ENCODE assay signal across 12 cellular contexts in the genomic region with DNA sequence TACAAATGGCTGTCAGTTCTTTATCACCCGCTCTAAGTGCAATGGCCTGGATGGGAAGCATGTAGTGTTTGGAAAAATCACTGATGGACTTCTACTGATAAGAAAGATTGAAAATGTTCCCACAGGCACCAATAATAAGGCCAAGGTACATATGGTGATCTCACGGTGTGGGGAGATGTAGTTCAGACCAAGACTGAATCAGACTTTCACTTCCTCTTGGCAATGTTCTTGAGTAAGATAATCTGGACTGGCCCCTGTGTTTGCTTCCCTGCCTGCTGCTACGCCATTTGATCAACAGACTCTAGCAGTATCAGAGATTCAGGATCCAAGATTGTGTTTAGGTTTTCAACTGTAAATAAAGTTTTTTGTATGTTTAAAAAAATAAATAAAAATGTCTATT.
A peak's percentile ranks its signal among the peaks of the same experiment; 100 is the strongest.
DNase-seq lines count a peak whose midpoint lies in the region; ATAC-seq, FAIRE-seq and TF ChIP-seq lines count a peak whose summit lies in the region.
"Had no signal": no experiment of that assay in that cellular context is flagged by ENCODE, and none has a peak within 500 bp of the region (broad histone marks: within the 10 kb centered on the region; RNA-seq: fewer than 3 reads in every experiment).

No MANE protein-coding gene starts in this region.

- no peak overlapping the region for H2AFZ ChIP-seq in endothelial cell of umbilical vein (ENCODE audit: low read depth, low read length)

- H3K27ac Mint-ChIP-seq in activated CD4-positive, alpha-beta memory T cell treated with anti-CD3 and anti-CD28 coated beads, Interleukin-2, amount 10 ng/mL, durations not matched to agents 7 days and 5 days = no peak overlapping the region
- H3K27ac Mint-ChIP-seq: dendritic cell treated with granulocyte-macrophage colony-stimulating factor and Interleukin-4, amounts not matched to agents 40 ng/mL and 50 ng/mL, for 4 days had no signal

- no peaks in the 10 kb centered on the region for H3K79me2 ChIP-seq in endothelial cell of umbilical vein (ENCODE audit: control insufficient read depth, insufficient read depth, low read length)

- CTCF ChIA-PET in endothelial cell of umbilical vein (lab: Charles Lee) = no interaction called here
- CTCF ChIA-PET in activated CD4-positive, alpha-beta memory T cell treated with anti-CD3 and anti-CD28 coated beads, Interleukin-2, amount 10 ng/mL, durations not matched to agents 7 days and 5 days (lab: Charles Lee) = no interaction called here

- dilution Hi-C loops in endothelial cell of umbilical vein (cut with MboI; ENCODE audit: extremely low pct_ligation_motif_present, low sequenced_read_pairs) = no loop called here

- H3K4me1 ChIP-seq in endothelial cell of umbilical vein (ENCODE audit: control insufficient read depth, extremely low read depth, insufficient read depth, low read length) (no peaks in the 10 kb centered on the region), upper lobe of left lung (no peaks in the 10 kb centered on the region), spleen (no peaks in the 10 kb centered on the region)

- H3K9ac ChIP-seq in endothelial cell of umbilical vein (replicated peaks; ENCODE audit: extremely low read depth, insufficient read depth, low read length) = no peak overlapping the region

- H3K36me3 Mint-ChIP-seq in activated CD4-positive, alpha-beta memory T cell treated with anti-CD3 and anti-CD28 coated beads, Interleukin-2, amount 10 ng/mL, durations not matched to agents 7 days and 5 days (ENCODE audit: low read depth) = no peaks in the 10 kb centered on the region

- intact Hi-C loops in endothelial cell of umbilical vein (cut with micrococcal nuclease) (no loop called here), spleen (cut with DNase I; ENCODE audit: low total_unique reads) (no loop called here)

- DNase-seq in endothelial cell of umbilical vein (ENCODE audit: low read depth, low spot score) = peak; percentile 38
- no peak for DNase-seq in activated CD4-positive, alpha-beta memory T cell treated with anti-CD3 and anti-CD28 coated beads, Interleukin-2, amount 10 ng/mL, durations not matched to agents 7 days and 5 days
- no peak for DNase-seq in NCI-H2196 (lab: John Stamatoyannopoulos, UW; ENCODE audit: unreplicated experiment)
- no peak for DNase-seq in upper lobe of left lung
- no peak for DNase-seq in spleen
- DNase-seq: NCI-H187 treated with DMSO at 0.1 percent for 48 hours had no signal

- no peaks in the 10 kb centered on the region for H3K4me1 Mint-ChIP-seq in activated CD4-positive, alpha-beta memory T cell treated with anti-CD3 and anti-CD28 coated beads, Interleukin-2, amount 10 ng/mL, durations not matched to agents 7 days and 5 days

- FAIRE-seq in endothelial cell of umbilical vein (lab: Jason Lieb, UNC) = peak; percentile 38
- FAIRE-seq: H54 had no signal

- no peak overlapping the region for H3K4me2 ChIP-seq in endothelial cell of umbilical vein (ENCODE audit: insufficient read depth, low read length)

- BruUV-seq in endothelial cell of umbilical vein (replicated peaks; lab: Mats Ljungman, UMichigan) = no TSS peak

- WGBS in upper lobe of left lung, 2 donors = 68 to 79% methylated on average over 2 to 3 of the region's 3 CpGs
- WGBS in spleen, 5 donors = 70 to 75% (median 72%) methylated on average over 2 to 3 of the region's 3 CpGs

- TF ChIP-seq POLR2A in endothelial cell of umbilical vein (IDR thresholded peaks at IDR 0.05; ENCODE audit: low read depth, low read length) (no peak), upper lobe of left lung (IDR thresholded peaks at IDR 0.05) (no peak), spleen (IDR thresholded peaks at IDR 0.05) (no peak)

- H4K20me1 ChIP-seq in endothelial cell of umbilical vein (replicated peaks; ENCODE audit: control insufficient read depth, extremely low read depth, insufficient read depth, low read length) = no peaks in the 10 kb centered on the region

- H3K27ac ChIP-seq in endothelial cell of umbilical vein (ENCODE audit: insufficient read depth, low read depth, low read length) (no peak overlapping the region), upper lobe of left lung (no peak overlapping the region), spleen (no peak overlapping the region)

- TF ChIP-seq EP300 in upper lobe of left lung (IDR thresholded peaks at IDR 0.05) = no peak

- no peaks in the 10 kb centered on the region for H3K9me3 Mint-ChIP-seq in activated CD4-positive, alpha-beta memory T cell treated with anti-CD3 and anti-CD28 coated beads, Interleukin-2, amount 10 ng/mL, durations not matched to agents 7 days and 5 days
- H3K9me3 Mint-ChIP-seq: dendritic cell treated with granulocyte-macrophage colony-stimulating factor and Interleukin-4, amounts not matched to agents 40 ng/mL and 50 ng/mL, for 4 days had no signal

- no peaks in the 10 kb centered on the region for H3K9me1 ChIP-seq in endothelial cell of umbilical vein (replicated peaks; ENCODE audit: control insufficient read depth, extremely low read depth, insufficient read depth, low read length)

- H3K27me3 ChIP-seq in endothelial cell of umbilical vein (ENCODE audit: control insufficient read depth in 2 of 2, insufficient read depth in 2 of 2, low read length in 2 of 2) (no peaks in the 10 kb centered on the region), upper lobe of left lung (no peaks in the 10 kb centered on the region), spleen (replicated peaks in 1 of 7) (no peaks in the 10 kb centered on the region)

- POLR2A ChIA-PET in endothelial cell of umbilical vein (lab: Charles Lee) = no interaction called here
- POLR2A ChIA-PET in activated CD4-positive, alpha-beta memory T cell treated with anti-CD3 and anti-CD28 coated beads, Interleukin-2, amount 10 ng/mL, durations not matched to agents 7 days and 5 days (lab: Charles Lee) = no interaction called here

- H3K4me3 ChIP-seq in endothelial cell of umbilical vein (replicated peaks in 1 of 3; ENCODE audit: insufficient read depth in 1 of 3, low read depth in 1 of 3, low read length in 3 of 3) = no peak overlapping the region
- H3K4me3 ChIP-seq in upper lobe of left lung = no peak overlapping the region
- no peak overlapping the region for H3K4me3 ChIP-seq in spleen

- ATAC-seq in GM18867 (IDR thresholded peaks at IDR 0.05; ENCODE audit: unreplicated experiment) = peak; percentile 99
- peak; percentile 98 for ATAC-seq in HG02571 (IDR thresholded peaks at IDR 0.05; ENCODE audit: unreplicated experiment)
- peak; percentile 89 for ATAC-seq in HG03457 (IDR thresholded peaks at IDR 0.05; ENCODE audit: unreplicated experiment)
- no peak for ATAC-seq in upper lobe of left lung (ENCODE audit: low FRiP score in 2 of 2)
- ATAC-seq: SK-N-SH treated with all-trans-retinoic acid at 6 μM for 48 hours had no signal

- H3K36me3 ChIP-seq in endothelial cell of umbilical vein (ENCODE audit: control insufficient read depth in 2 of 2, extremely low read depth in 1 of 2, insufficient read depth in 2 of 2, low read length in 2 of 2) (no peaks in the 10 kb centered on the region), upper lobe of left lung (no peaks in the 10 kb centered on the region), spleen (no peaks in the 10 kb centered on the region)

- no peak for TF ChIP-seq CTCF in endothelial cell of umbilical vein (IDR thresholded peaks at IDR 0.05; ENCODE audit: extremely low read depth in 1 of 2, insufficient read depth in 1 of 2, low read depth in 1 of 2, low read length in 2 of 2)
- TF ChIP-seq CTCF in upper lobe of left lung (IDR thresholded peaks at IDR 0.05) = no peak
- TF ChIP-seq CTCF in spleen (IDR thresholded peaks at IDR 0.05 in 8 of 11, conservative IDR thresholded peaks at IDR 0.05 in 3 of 11) = no peak

- H3K9me3 ChIP-seq in endothelial cell of umbilical vein (replicated peaks; ENCODE audit: control insufficient read depth, insufficient read depth, low read length) = no peaks in the 10 kb centered on the region
- H3K9me3 ChIP-seq in upper lobe of left lung = no peaks in the 10 kb centered on the region
- no peaks in the 10 kb centered on the region for H3K9me3 ChIP-seq in spleen

- no peaks in the 10 kb centered on the region for H3K27me3 Mint-ChIP-seq in activated CD4-positive, alpha-beta memory T cell treated with anti-CD3 and anti-CD28 coated beads, Interleukin-2, amount 10 ng/mL, durations not matched to agents 7 days and 5 days
- H3K27me3 Mint-ChIP-seq: dendritic cell treated with granulocyte-macrophage colony-stimulating factor and Interleukin-4, amounts not matched to agents 40 ng/mL and 50 ng/mL, for 4 days had no signal

- H3K4me3 Mint-ChIP-seq in activated CD4-positive, alpha-beta memory T cell treated with anti-CD3 and anti-CD28 coated beads, Interleukin-2, amount 10 ng/mL, durations not matched to agents 7 days and 5 days = no peak overlapping the region
- H3K4me3 Mint-ChIP-seq: dendritic cell treated with granulocyte-macrophage colony-stimulating factor and Interleukin-4, amounts not matched to agents 40 ng/mL and 50 ng/mL, for 4 days had no signal

TF ChIP-seq in endothelial cell of umbilical vein, 7 proteins besides CTCF, POLR2A, EP300 and RAD21:
- TF ChIP-seq GATA2 (IDR thresholded peaks at IDR 0.05; ENCODE audit: insufficient read depth, insufficient read length, low read depth, low read length) (peak; percentile 28), POLR2AphosphoS5 (IDR thresholded peaks at IDR 0.05; ENCODE audit: insufficient read depth, low read depth, low read length) (no peak)
- TF ChIP-seq, protein P1, sequence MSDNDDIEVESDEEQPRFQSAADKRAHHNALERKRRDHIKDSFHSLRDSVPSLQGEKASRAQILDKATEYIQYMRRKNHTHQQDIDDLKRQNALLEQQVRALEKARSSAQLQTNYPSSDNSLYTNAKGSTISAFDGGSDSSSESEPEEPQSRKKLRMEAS (IDR thresholded peaks at IDR 0.05; ENCODE audit: insufficient read depth, insufficient read length) = no peak

Comparison
In these comparisons a context has a peak if more than half of its experiments do, and no peak if none do; other contexts are left out.
1. ATAC-seq: peak in GM18867 (single experiment), HG02571 (single experiment) and HG03457 (single experiment); none in upper lobe of left lung (0 of 2).